In the genomic region with DNA sequence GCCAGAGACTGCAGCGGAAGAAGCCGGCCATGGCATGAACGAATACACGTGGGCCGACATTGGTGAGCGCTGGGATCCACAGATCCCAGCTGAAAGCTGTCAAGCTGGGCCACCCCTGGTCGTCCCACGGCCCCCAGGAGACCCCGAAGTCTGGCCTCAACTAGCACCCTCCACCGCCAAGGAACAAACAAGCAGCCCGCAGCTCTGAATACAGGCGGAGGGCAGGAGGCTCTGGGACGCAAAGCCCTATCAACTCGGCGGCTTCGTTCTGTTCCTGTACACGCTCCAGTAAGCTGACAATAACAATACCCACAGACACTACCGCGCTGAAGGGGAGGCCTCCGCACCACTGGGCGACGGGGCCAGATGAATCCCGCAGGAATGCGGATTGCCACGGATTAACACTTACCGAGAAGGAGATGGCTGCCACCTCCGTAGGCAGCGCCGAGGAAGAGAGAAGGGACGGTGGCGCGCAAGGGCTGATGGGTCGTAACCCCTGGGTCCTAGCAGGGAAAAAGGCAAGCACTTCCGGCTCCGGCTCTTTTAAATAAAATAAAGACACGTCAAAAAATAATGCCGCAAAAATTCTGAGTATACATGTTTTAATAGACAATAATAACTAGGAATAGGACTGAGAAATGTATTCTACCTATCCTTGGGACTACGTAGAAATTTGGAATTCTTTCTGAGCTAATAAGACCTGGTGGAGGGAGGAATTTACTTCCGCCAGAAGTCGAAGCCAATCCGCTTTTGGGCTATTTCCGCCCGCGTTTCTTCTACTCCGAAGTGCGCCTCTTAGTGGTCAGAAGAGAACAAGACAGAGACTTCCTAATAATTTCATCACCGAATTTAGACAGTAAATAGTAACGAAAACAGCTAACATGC, we compare ENCODE assay signal across 1 cellular context.
TF ChIP-seq lines count a peak whose summit lies in the region.

Gene RPL32 (minus strand): TSS at position 481 of the 885 bp plus-strand sequence. CDS start 1,328 bp downstream, outside the sequence.

TF ChIP-seq in HepG2, 621 proteins besides CTCF, POLR2A, EP300 and RAD21 (continued from another document and continues in another):
- no peak for TF ChIP-seq ZNF496 (CRISPR knock-in tag; IDR thresholded peaks at IDR 0.05; ENCODE audit: insufficient replicate concordance)
- TF ChIP-seq SP2 (CRISPR knock-in tag; IDR thresholded peaks at IDR 0.05), result peak; percentile 53; the same call in 1 of the 2 replicates
- TF ChIP-seq U2AF1 (optimal IDR thresholded peaks at IDR 0.05; ENCODE audit: low read depth, low read length), result no peak
- TF ChIP-seq, protein P1, sequence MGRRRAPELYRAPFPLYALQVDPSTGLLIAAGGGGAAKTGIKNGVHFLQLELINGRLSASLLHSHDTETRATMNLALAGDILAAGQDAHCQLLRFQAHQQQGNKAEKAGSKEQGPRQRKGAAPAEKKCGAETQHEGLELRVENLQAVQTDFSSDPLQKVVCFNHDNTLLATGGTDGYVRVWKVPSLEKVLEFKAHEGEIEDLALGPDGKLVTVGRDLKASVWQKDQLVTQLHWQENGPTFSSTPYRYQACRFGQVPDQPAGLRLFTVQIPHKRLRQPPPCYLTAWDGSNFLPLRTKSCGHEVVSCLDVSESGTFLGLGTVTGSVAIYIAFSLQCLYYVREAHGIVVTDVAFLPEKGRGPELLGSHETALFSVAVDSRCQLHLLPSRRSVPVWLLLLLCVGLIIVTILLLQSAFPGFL (CRISPR knock-in tag; IDR thresholded peaks at IDR 0.05), result 0 out of 2 replicates have a peak, but pooled peaks have one; percentile 35
- TF ChIP-seq KAT8 (CRISPR knock-in tag; IDR thresholded peaks at IDR 0.05), result peak; percentile 89
- TF ChIP-seq ZNF382 (CRISPR knock-in tag; IDR thresholded peaks at IDR 0.05; ENCODE audit: borderline replicate concordance), result no peak
- TF ChIP-seq AHDC1 (CRISPR knock-in tag; IDR thresholded peaks at IDR 0.05; ENCODE audit: borderline replicate concordance), result no peak
- peak; percentile 60; the same call in 1 of the 2 replicates for TF ChIP-seq ZSCAN12 (CRISPR knock-in tag; IDR thresholded peaks at IDR 0.05)
- peak; percentile 51; the same call in 1 of the 2 replicates for TF ChIP-seq KLF11 (CRISPR knock-in tag; IDR thresholded peaks at IDR 0.05)
- peak; percentile 65 for TF ChIP-seq HNRNPLL (IDR thresholded peaks at IDR 0.05; ENCODE audit: low read depth, low read length, poor library complexity, severe bottlenecking)
- TF ChIP-seq PRDM10 (CRISPR knock-in tag; IDR thresholded peaks at IDR 0.05; ENCODE audit: low read depth), result peak; percentile 42; the same call in 1 of the 2 replicates
- no peak for TF ChIP-seq GTF3A (CRISPR knock-in tag; conservative IDR thresholded peaks at IDR 0.05)
- TF ChIP-seq TBL1XR1 (IDR thresholded peaks at IDR 0.05; ENCODE audit: borderline replicate concordance, low read length, partially characterized antibody), result peak; percentile 68
- TF ChIP-seq ZSCAN21 (CRISPR knock-in tag; IDR thresholded peaks at IDR 0.05; ENCODE audit: borderline replicate concordance), result peak; percentile 23; the same call in 1 of the 2 replicates
- TF ChIP-seq, protein P2, sequence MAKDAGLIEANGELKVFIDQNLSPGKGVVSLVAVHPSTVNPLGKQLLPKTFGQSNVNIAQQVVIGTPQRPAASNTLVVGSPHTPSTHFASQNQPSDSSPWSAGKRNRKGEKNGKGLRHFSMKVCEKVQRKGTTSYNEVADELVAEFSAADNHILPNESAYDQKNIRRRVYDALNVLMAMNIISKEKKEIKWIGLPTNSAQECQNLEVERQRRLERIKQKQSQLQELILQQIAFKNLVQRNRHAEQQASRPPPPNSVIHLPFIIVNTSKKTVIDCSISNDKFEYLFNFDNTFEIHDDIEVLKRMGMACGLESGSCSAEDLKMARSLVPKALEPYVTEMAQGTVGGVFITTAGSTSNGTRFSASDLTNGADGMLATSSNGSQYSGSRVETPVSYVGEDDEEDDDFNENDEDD (CRISPR knock-in tag; IDR thresholded peaks at IDR 0.05; ENCODE audit: borderline replicate concordance), result no peak
- TF ChIP-seq NONO (IDR thresholded peaks at IDR 0.05), result no peak
- TF ChIP-seq NONO (CRISPR knock-in tag; conservative IDR thresholded peaks at IDR 0.05), result peak; percentile 84
- 0 out of 2 replicates have a peak, but pooled peaks have one; percentile 87 for TF ChIP-seq CHCHD3 (CRISPR knock-in tag; IDR thresholded peaks at IDR 0.05)
- peak; percentile 99 for TF ChIP-seq POLR2AphosphoS5 (IDR thresholded peaks at IDR 0.05; ENCODE audit: low read depth, low read length)
- TF ChIP-seq ZNF749 (CRISPR knock-in tag; IDR thresholded peaks at IDR 0.05; ENCODE audit: borderline replicate concordance), result no peak
- TF ChIP-seq, protein P3, sequence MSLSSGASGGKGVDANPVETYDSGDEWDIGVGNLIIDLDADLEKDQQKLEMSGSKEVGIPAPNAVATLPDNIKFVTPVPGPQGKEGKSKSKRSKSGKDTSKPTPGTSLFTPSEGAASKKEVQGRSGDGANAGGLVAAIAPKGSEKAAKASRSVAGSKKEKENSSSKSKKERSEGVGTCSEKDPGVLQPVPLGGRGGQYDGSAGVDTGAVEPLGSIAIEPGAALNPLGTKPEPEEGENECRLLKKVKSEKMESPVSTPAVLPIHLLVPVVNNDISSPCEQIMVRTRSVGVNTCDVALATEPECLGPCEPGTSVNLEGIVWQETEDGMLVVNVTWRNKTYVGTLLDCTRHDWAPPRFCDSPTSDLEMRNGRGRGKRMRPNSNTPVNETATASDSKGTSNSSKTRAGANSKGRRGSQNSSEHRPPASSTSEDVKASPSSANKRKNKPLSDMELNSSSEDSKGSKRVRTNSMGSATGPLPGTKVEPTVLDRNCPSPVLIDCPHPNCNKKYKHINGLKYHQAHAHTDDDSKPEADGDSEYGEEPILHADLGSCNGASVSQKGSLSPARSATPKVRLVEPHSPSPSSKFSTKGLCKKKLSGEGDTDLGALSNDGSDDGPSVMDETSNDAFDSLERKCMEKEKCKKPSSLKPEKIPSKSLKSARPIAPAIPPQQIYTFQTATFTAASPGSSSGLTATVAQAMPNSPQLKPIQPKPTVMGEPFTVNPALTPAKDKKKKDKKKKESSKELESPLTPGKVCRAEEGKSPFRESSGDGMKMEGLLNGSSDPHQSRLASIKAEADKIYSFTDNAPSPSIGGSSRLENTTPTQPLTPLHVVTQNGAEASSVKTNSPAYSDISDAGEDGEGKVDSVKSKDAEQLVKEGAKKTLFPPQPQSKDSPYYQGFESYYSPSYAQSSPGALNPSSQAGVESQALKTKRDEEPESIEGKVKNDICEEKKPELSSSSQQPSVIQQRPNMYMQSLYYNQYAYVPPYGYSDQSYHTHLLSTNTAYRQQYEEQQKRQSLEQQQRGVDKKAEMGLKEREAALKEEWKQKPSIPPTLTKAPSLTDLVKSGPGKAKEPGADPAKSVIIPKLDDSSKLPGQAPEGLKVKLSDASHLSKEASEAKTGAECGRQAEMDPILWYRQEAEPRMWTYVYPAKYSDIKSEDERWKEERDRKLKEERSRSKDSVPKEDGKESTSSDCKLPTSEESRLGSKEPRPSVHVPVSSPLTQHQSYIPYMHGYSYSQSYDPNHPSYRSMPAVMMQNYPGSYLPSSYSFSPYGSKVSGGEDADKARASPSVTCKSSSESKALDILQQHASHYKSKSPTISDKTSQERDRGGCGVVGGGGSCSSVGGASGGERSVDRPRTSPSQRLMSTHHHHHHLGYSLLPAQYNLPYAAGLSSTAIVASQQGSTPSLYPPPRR (CRISPR knock-in tag; IDR thresholded peaks at IDR 0.05; ENCODE audit: borderline replicate concordance), result no peak
- no peak for TF ChIP-seq RERE (CRISPR knock-in tag; IDR thresholded peaks at IDR 0.05; ENCODE audit: low read depth)
- peak; percentile 80; the same call in 1 of the 2 replicates for TF ChIP-seq POLR2AphosphoS2 (IDR thresholded peaks at IDR 0.05; ENCODE audit: low read depth, low read length)
- TF ChIP-seq GTF2F1 (IDR thresholded peaks at IDR 0.05; ENCODE audit: low read length), result no peak; the same call in 1 of the 2 replicates
- TF ChIP-seq MIER3 (CRISPR knock-in tag; IDR thresholded peaks at IDR 0.05; ENCODE audit: borderline replicate concordance), result peak; percentile 38
- TF ChIP-seq ZNF709 (CRISPR knock-in tag; IDR thresholded peaks at IDR 0.05), result no peak
